ENCODE assay signal across 26 cellular contexts in the genomic region with DNA sequence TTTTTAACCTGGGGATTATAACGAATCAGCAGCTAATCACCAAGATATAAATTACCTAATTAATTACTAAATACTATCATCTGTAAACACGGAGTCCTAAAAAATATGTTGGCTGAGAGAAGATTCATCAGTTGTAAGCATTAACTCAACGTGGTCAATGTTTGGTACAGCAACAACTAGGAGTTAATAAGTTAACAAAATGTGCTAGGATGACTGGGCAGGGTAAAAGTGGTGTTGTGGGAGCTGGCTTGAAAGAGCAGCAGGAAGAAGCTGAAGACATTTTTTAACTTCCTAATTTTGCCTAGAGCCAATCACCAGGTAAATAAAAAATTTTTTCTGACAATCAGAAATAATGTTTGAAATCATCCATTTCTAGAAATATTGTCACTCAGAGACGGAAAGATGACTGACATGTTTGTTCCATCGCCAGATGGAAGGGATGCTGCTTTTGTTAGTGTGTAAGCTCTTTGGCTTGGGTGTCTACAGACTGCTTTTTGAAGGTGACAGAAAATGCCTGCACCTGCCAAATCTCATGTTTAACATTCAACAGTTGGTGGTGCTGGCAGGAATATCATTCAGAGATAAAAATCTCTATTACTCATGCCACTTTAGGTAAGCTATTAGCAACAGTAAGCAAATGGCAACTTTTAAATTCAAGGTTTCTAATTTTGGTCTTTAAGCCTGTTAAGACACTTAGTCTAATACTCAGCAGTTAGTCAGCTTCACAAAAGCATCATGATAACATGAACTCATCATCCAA.
DNase-seq lines count a peak whose midpoint lies in the region; ATAC-seq lines count a peak whose summit lies in the region.
"Had no signal": no experiment of that assay in that cellular context is flagged by ENCODE, and none has a peak within 500 bp of the region (broad histone marks: within the 10 kb centered on the region; RNA-seq: fewer than 3 reads in every experiment).

No MANE protein-coding gene starts in this region.

- no peak for ATAC-seq in natural killer cell treated with Interleukin-12 subunit alpha and Interleukin-12 subunit beta and Interleukin-15 and Interleukin-18, amount 100 ng/mL, for 72 hours
- ATAC-seq: activated naive CD4-positive, alpha-beta T cell treated with anti-CD3 and anti-CD28 coated beads, Interleukin-2, amount 50 U/mL, for 72 hours; left ventricle myocardium superior; mucosa of descending colon; psoas muscle; stimulated activated naive B cell treated with anti-CD40 and anti-IgM and Interleukin-4, amounts not matched to agents 10 μg/mL and 1 μg/mL and 100 μg/mL, for 72 hours had no signal

- no peaks in the 10 kb centered on the region for H3K36me3 ChIP-seq in CD4-positive, alpha-beta memory T cell (ENCODE audit: insufficient read depth, low read length)
- no peaks in the 10 kb centered on the region for H3K36me3 ChIP-seq in MG63
- H3K36me3 ChIP-seq: ascending aorta, Peyer's patch, SJCRH30, vagina had no signal

- POLR2A ChIA-PET in CD4-positive, alpha-beta memory T cell (lab: Charles Lee; ENCODE audit: partially characterized antibody), result no interaction called here

- H3K27me3 Mint-ChIP-seq in natural killer cell treated with Interleukin-12 subunit alpha and Interleukin-12 subunit beta and Interleukin-15 and Interleukin-18, amount 100 ng/mL, for 72 hours, result no peaks in the 10 kb centered on the region
- no peaks in the 10 kb centered on the region for H3K27me3 Mint-ChIP-seq in CD4-positive, alpha-beta memory T cell
- H3K27me3 Mint-ChIP-seq: stimulated activated naive B cell treated with anti-CD40 and anti-IgM and Interleukin-4, amounts not matched to agents 10 μg/mL and 1 μg/mL and 100 μg/mL, for 72 hours had no signal

- DNase-seq in COR-L47 (lab: John Stamatoyannopoulos, UW) (peak; percentile 60), LHCN-M2 (ENCODE audit: low read depth) (peak; percentile 16), NCI-H748 treated with DMSO at 0.1 percent for 48 hours (lab: John Stamatoyannopoulos, UW) (peak; percentile 5), kidney glomerular epithelial cell (lab: John Stamatoyannopoulos, UW) (peak; percentile 16), NCI-H2196 (lab: John Stamatoyannopoulos, UW; ENCODE audit: unreplicated experiment) (no peak), MG63 (no peak)
- no peak for DNase-seq in natural killer cell treated with Interleukin-12 subunit alpha and Interleukin-12 subunit beta and Interleukin-15 and Interleukin-18, amount 100 ng/mL, for 72 hours (ENCODE audit: low spot score)
- DNase-seq in CD4-positive, alpha-beta memory T cell, result no peak
- DNase-seq: activated CD4-positive, alpha-beta T cell treated with anti-CD3 and anti-CD28 coated beads, Interleukin-2, amount 50 U/mL, for 1 hour; central memory CD4-positive, alpha-beta T cell; DMS79; head of caudate nucleus; left ventricle myocardium superior; mucosa of descending colon; NCI-H1048; NCI-H2171; Peyer's patch; psoas muscle; stimulated activated CD4-positive, alpha-beta T cell treated with anti-CD3 and anti-CD28 coated beads, Interleukin-2, amount 100 ng/mL, for 48 hours; stimulated activated naive B cell treated with anti-CD40 and anti-IgM and Interleukin-4, amounts not matched to agents 10 μg/mL and 1 μg/mL and 100 μg/mL, for 72 hours had no signal

- no peaks in the 10 kb centered on the region for H3K4me1 ChIP-seq in CD4-positive, alpha-beta memory T cell (ENCODE audit: insufficient read depth, low read length)
- H3K4me1 ChIP-seq: ascending aorta, Peyer's patch, psoas muscle, vagina had no signal

- H3K9me3 Mint-ChIP-seq in natural killer cell treated with Interleukin-12 subunit alpha and Interleukin-12 subunit beta and Interleukin-15 and Interleukin-18, amount 100 ng/mL, for 72 hours, result peaks cover 19% of the 10 kb centered on the region
- H3K9me3 Mint-ChIP-seq in CD4-positive, alpha-beta memory T cell, result peaks cover 0 to 7% (median 2%) of the 10 kb centered on the region in 8 donors
- H3K9me3 Mint-ChIP-seq: stimulated activated naive B cell treated with anti-CD40 and anti-IgM and Interleukin-4, amounts not matched to agents 10 μg/mL and 1 μg/mL and 100 μg/mL, for 72 hours; T-helper 1 cell treated with Interleukin-12 subunit alpha and Interleukin-12 subunit beta and Interleukin-4 antibody, amounts not matched to agents 30 μg/mL and 1 μg/mL, for 36 hours had no signal

- no peak overlapping the region for H3K4me3 Mint-ChIP-seq in natural killer cell treated with Interleukin-12 subunit alpha and Interleukin-12 subunit beta and Interleukin-15 and Interleukin-18, amount 100 ng/mL, for 72 hours
- no peak overlapping the region for H3K4me3 Mint-ChIP-seq in CD4-positive, alpha-beta memory T cell
- H3K4me3 Mint-ChIP-seq: stimulated activated naive B cell treated with anti-CD40 and anti-IgM and Interleukin-4, amounts not matched to agents 10 μg/mL and 1 μg/mL and 100 μg/mL, for 72 hours; T-helper 1 cell treated with Interleukin-12 subunit alpha and Interleukin-12 subunit beta and Interleukin-4 antibody, amounts not matched to agents 30 μg/mL and 1 μg/mL, for 36 hours had no signal

- CTCF ChIA-PET in CD4-positive, alpha-beta memory T cell (lab: Charles Lee; ENCODE audit: partially characterized antibody), result no interaction called here

- intact Hi-C loops in CD4-positive, alpha-beta memory T cell (cut with micrococcal nuclease), result no loop called here

- no peaks in the 10 kb centered on the region for H3K36me3 Mint-ChIP-seq in natural killer cell treated with Interleukin-12 subunit alpha and Interleukin-12 subunit beta and Interleukin-15 and Interleukin-18, amount 100 ng/mL, for 72 hours
- no peaks in the 10 kb centered on the region for H3K36me3 Mint-ChIP-seq in CD4-positive, alpha-beta memory T cell
- H3K36me3 Mint-ChIP-seq: activated naive CD4-positive, alpha-beta T cell treated with anti-CD3 and anti-CD28 coated beads, Interleukin-2, amount 50 U/mL, for 72 hours; stimulated activated naive B cell treated with anti-CD40 and anti-IgM and Interleukin-4, amounts not matched to agents 10 μg/mL and 1 μg/mL and 100 μg/mL, for 72 hours had no signal

- H3K4me3 ChIP-seq in CD4-positive, alpha-beta memory T cell (ENCODE audit: low read length in 2 of 2), result no peak overlapping the region
- no peak overlapping the region for H3K4me3 ChIP-seq in MG63
- H3K4me3 ChIP-seq: ascending aorta, dorsolateral prefrontal cortex, mucosa of descending colon, Peyer's patch, psoas muscle, SJCRH30, vagina had no signal

- no peaks in the 10 kb centered on the region for H3K4me1 Mint-ChIP-seq in natural killer cell treated with Interleukin-12 subunit alpha and Interleukin-12 subunit beta and Interleukin-15 and Interleukin-18, amount 100 ng/mL, for 72 hours (ENCODE audit: low read depth in 2 of 2)
- H3K4me1 Mint-ChIP-seq in CD4-positive, alpha-beta memory T cell, result no peaks in the 10 kb centered on the region
- H3K4me1 Mint-ChIP-seq: stimulated activated naive B cell treated with anti-CD40 and anti-IgM and Interleukin-4, amounts not matched to agents 10 μg/mL and 1 μg/mL and 100 μg/mL, for 72 hours had no signal

- H3K9me3 ChIP-seq in CD4-positive, alpha-beta memory T cell (ENCODE audit: control insufficient read depth in 1 of 2, low read length in 2 of 2), result no peaks in the 10 kb centered on the region
- no peaks in the 10 kb centered on the region for H3K9me3 ChIP-seq in MG63
- H3K9me3 ChIP-seq: ascending aorta, mucosa of descending colon, Peyer's patch, psoas muscle, SJCRH30, vagina had no signal

- H3K27ac ChIP-seq in CD4-positive, alpha-beta memory T cell (ENCODE audit: low read depth, low read length), result no peak overlapping the region
- H3K27ac ChIP-seq: ascending aorta, dorsolateral prefrontal cortex, Peyer's patch, psoas muscle, SJCRH30, vagina had no signal

- H3K27me3 ChIP-seq in CD4-positive, alpha-beta memory T cell (ENCODE audit: insufficient read depth, low read length), result no peaks in the 10 kb centered on the region
- H3K27me3 ChIP-seq in MG63, result no peaks in the 10 kb centered on the region
- H3K27me3 ChIP-seq: ascending aorta, dorsolateral prefrontal cortex, Peyer's patch, SJCRH30, vagina had no signal

- H3K27ac Mint-ChIP-seq in natural killer cell treated with Interleukin-12 subunit alpha and Interleukin-12 subunit beta and Interleukin-15 and Interleukin-18, amount 100 ng/mL, for 72 hours, result no peak overlapping the region
- H3K27ac Mint-ChIP-seq in CD4-positive, alpha-beta memory T cell, result no peak overlapping the region
- H3K27ac Mint-ChIP-seq: activated naive CD4-positive, alpha-beta T cell treated with anti-CD3 and anti-CD28 coated beads, Interleukin-2, amount 50 U/mL, for 72 hours; stimulated activated naive B cell treated with anti-CD40 and anti-IgM and Interleukin-4, amounts not matched to agents 10 μg/mL and 1 μg/mL and 100 μg/mL, for 72 hours; T-helper 1 cell treated with Interleukin-12 subunit alpha and Interleukin-12 subunit beta and Interleukin-4 antibody, amounts not matched to agents 30 μg/mL and 1 μg/mL, for 36 hours had no signal

Comparison
In these comparisons a context has a peak if more than half of its experiments do, and no peak if none do; other contexts are left out.
1. DNase-seq: peak in COR-L47 (single experiment), LHCN-M2 (single experiment), NCI-H748 treated with DMSO at 0.1 percent for 48 hours (single experiment) and kidney glomerular epithelial cell (single experiment); none in NCI-H2196 (single experiment), natural killer cell treated with Interleukin-12 subunit alpha and Interleukin-12 subunit beta and Interleukin-15 and Interleukin-18, amount 100 ng/mL, for 72 hours (single experiment), CD4-positive, alpha-beta memory T cell (0 of 5) and MG63 (single experiment).